Comparison of ENCODE assay signal across 24 cellular contexts in the genomic region with DNA sequence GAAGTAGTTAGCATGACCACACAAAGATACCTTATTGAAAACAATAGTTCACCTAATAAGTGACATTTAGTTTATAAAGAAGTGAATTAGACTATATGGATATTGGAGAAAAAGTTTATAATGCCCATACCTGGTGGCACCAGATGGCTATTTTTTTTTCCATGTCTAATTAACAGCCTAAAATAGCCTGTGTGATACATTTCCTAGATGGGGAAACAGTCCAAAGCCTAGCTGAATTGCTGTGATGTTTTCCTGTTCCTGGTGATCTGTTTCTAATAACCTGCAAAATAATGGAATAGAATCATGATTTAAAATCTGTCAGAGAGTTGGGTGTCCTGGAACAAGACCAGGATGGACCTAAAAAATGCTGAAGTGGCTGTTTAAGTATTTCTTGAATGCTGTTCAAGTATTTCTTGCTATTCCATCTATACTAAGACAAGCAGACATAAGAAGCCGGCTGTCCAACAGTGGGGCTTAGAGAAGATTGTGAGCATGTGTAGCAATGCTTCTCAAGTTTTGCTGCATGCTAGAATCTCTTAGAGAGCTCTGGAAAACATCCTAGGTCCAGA. TPM values are rescaled to one million over a fixed set of nuclear protein-coding genes. Genes with fewer than 3 reads are reported as not detected.
"Had no signal": no experiment of that assay in that cellular context is flagged by ENCODE, and none has a peak within 500 bp of the region (broad histone marks: within the 10 kb centered on the region; RNA-seq: fewer than 3 reads in every experiment).

No MANE protein-coding gene starts in this region.

- H3K4me3 ChIP-seq: coronary artery, spleen, stomach, thoracic aorta, transverse colon had no signal

- ATAC-seq: naive thymus-derived CD8-positive, alpha-beta T cell; right cardiac atrium had no signal

- H3K36me3 Mint-ChIP-seq: naive thymus-derived CD8-positive, alpha-beta T cell had no signal

- H3K27me3 ChIP-seq: spleen, stomach, transverse colon had no signal

- H3K9me3 ChIP-seq: spleen, stomach, thoracic aorta, transverse colon had no signal

- DNase-seq: effector CD8-positive, alpha-beta T cell; foreskin melanocyte; head of caudate nucleus; hippocampal formation; kidney glomerular epithelial cell; naive thymus-derived CD8-positive, alpha-beta T cell; posterior cingulate gyrus; right cardiac atrium; spleen; stimulated activated CD4-positive, alpha-beta T cell treated with anti-CD3 and anti-CD28 coated beads, Interleukin-15, amount 100 ng/mL, for 24 hours; stimulated activated CD4-positive, alpha-beta T cell treated with anti-CD3 and anti-CD28 coated beads, Interleukin-1b, Interleukin-23, amount 100 ng/mL, for 48 hours; stimulated activated naive CD4-positive, alpha-beta T cell; stomach; substantia nigra; transverse colon had no signal

- H3K4me1 ChIP-seq: spleen, transverse colon had no signal

- H3K4me3 Mint-ChIP-seq: naive thymus-derived CD8-positive, alpha-beta T cell; neural crest cell had no signal

- H3K27ac ChIP-seq: coronary artery, spleen, stomach, thoracic aorta, transverse colon had no signal

- H3K9me3 Mint-ChIP-seq: neural crest cell had no signal

- H3K27ac Mint-ChIP-seq: naive thymus-derived CD8-positive, alpha-beta T cell had no signal

- H3K36me3 ChIP-seq: spleen, stomach, thoracic aorta, transverse colon had no signal

- H3K4me1 Mint-ChIP-seq: naive thymus-derived CD8-positive, alpha-beta T cell; neural crest cell had no signal

RNA-seq across cellular contexts. Expression of gene LRRC3B, which starts 31.3 kb away (rescaled TPM):
- total RNA-seq: chondrocyte; dermis microvascular lymphatic vessel endothelial cell; lung microvascular endothelial cell; mesenteric fat pad; naive thymus-derived CD8-positive, alpha-beta T cell; osteocyte; spleen; thoracic aorta had no signal
- polyA plus RNA-seq: liver; naive thymus-derived CD8-positive, alpha-beta T cell had no signal
